ENCODE assay signal across 17 cellular contexts in the genomic region with DNA sequence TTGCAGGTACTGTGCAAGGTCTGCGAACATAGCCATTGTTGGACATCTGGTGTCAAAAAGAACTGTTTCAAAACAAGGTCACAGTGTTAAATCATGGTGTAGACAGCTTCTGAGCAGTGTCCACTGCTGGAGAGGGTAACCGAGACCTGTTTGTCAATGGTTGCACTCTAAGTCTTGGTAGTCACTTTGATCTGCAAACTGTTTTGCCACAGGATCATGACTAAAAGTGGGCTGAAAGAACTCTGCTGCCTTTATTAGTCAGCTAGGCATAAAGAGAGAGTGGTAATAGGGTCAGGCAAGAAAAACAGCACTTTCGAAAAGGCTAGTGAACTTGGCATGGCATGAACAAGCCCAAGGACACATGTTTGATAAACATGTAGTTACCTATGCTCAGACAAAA.
DNase-seq lines count a peak whose midpoint lies in the region; ATAC-seq, FAIRE-seq and TF ChIP-seq lines count a peak whose summit lies in the region.
"Had no signal": no experiment of that assay in that cellular context is flagged by ENCODE, and none has a peak within 500 bp of the region (broad histone marks: within the 10 kb centered on the region; RNA-seq: fewer than 3 reads in every experiment).

No MANE protein-coding gene starts in this region.

- H3K4me1 ChIP-seq in cardiac muscle cell (ENCODE audit: low read depth) = peaks cover 18% of the 10 kb centered on the region
- peaks cover 16% of the 10 kb centered on the region for H3K4me1 ChIP-seq in HepG2 (ENCODE audit: insufficient read depth, low read length)
- H3K4me1 ChIP-seq in tibial artery = peaks cover 0 to 24% (median 15%) of the 10 kb centered on the region in 4 donors
- H3K4me1 ChIP-seq in CD8-positive, alpha-beta memory T cell (ENCODE audit: insufficient read depth, low read length) = no peaks in the 10 kb centered on the region

- ATAC-seq in left cardiac atrium (no peak), HepG2 (peak; percentile 57)
- ATAC-seq in activated T-helper 17 cell treated with anti-CD3 and anti-CD28 coated beads, Interleukin-2, amount 50 U/mL, for 72 hours (replicated peaks) = peak; percentile 56
- ATAC-seq: CD8-positive, alpha-beta T cell; stimulated activated memory B cell treated with anti-CD40 and anti-IgM and Interleukin-4, amounts not matched to agents 10 μg/mL and 1 μg/mL and 100 μg/mL, for 72 hours had no signal

- H3K36me3 ChIP-seq in cardiac muscle cell (no peaks in the 10 kb centered on the region), HepG2 (replicated peaks in 1 of 2; ENCODE audit: control insufficient read depth in 1 of 2, insufficient read depth in 2 of 2, low read length in 2 of 2) (no peaks in the 10 kb centered on the region), tibial artery (no peaks in the 10 kb centered on the region), WERI-Rb-1 (no peaks in the 10 kb centered on the region)
- no peaks in the 10 kb centered on the region for H3K36me3 ChIP-seq in CD8-positive, alpha-beta memory T cell (ENCODE audit: insufficient read depth, low read length)
- H3K36me3 ChIP-seq: transverse colon had no signal

- H3K4me2 ChIP-seq in HepG2 (ENCODE audit: low read depth, low read length) = peak overlapping the region; percentile 58; the same call in 1 of the 2 replicates

- H3K9ac ChIP-seq in HepG2 (ENCODE audit: insufficient read depth, low read depth, low read length) = no peak overlapping the region

- WGBS in HepG2 (ENCODE audit: low lambda C conversion rate) = 5% methylated on average over 3 of the region's 3 CpGs

- DNase-seq in cardiac muscle cell (ENCODE audit: low read depth in 1 of 2, low spot score in 1 of 2) (no peak), left cardiac atrium (no peak), HepG2 (ENCODE audit: low spot score) (no peak), tibial artery (no peak), WERI-Rb-1 (no peak), ureter (ENCODE audit: low spot score) (no peak)
- DNase-seq in CD8-positive, alpha-beta memory T cell = no peak
- DNase-seq: CD8-positive, alpha-beta T cell; islet precursor cell; NCI-H1930; NCI-H524; nucleus accumbens; transverse colon had no signal

- H3K27ac ChIP-seq in cardiac muscle cell (peak overlapping the region; percentile 74), HepG2 (ENCODE audit: extremely low read length, insufficient read depth, low read length) (no peak overlapping the region), tibial artery (peak overlapping the region; percentile 46 to 58), WERI-Rb-1 (no peak overlapping the region)
- H3K27ac ChIP-seq in CD8-positive, alpha-beta memory T cell (ENCODE audit: low read depth, low read length) = no peak overlapping the region
- H3K27ac ChIP-seq: skin epidermis, transverse colon had no signal

- H3K9me3 Mint-ChIP-seq in activated T-helper 17 cell treated with anti-CD3 and anti-CD28 coated beads, Interleukin-2, amount 50 U/mL, for 72 hours = no peaks in the 10 kb centered on the region
- no peaks in the 10 kb centered on the region for H3K9me3 Mint-ChIP-seq in CD8-positive, alpha-beta memory T cell
- H3K9me3 Mint-ChIP-seq: CD8-positive, alpha-beta T cell; stimulated activated memory B cell treated with anti-CD40 and anti-IgM and Interleukin-4, amounts not matched to agents 10 μg/mL and 1 μg/mL and 100 μg/mL, for 72 hours had no signal

- in situ Hi-C loops in HepG2 (cut with HindIII; ENCODE audit: extremely low pct_ligation_motif_present, low pct_unique_long_range_greater_than_20kb) = no loop called here

- TF ChIP-seq CTCF in cardiac muscle cell (IDR thresholded peaks at IDR 0.05; ENCODE audit: low read depth, low read length) (no peak), HepG2 (CRISPR knock-in tag; IDR thresholded peaks at IDR 0.05) (no peak), tibial artery (IDR thresholded peaks at IDR 0.05) (no peak), WERI-Rb-1 (IDR thresholded peaks at IDR 0.05; ENCODE audit: low read depth, low read length) (no peak)

- H2AFZ ChIP-seq in HepG2 (ENCODE audit: low read length) = no peak overlapping the region

- no peaks in the 10 kb centered on the region for H4K20me1 ChIP-seq in HepG2 (ENCODE audit: insufficient read depth, low read length)

- peaks cover 6% of the 10 kb centered on the region for H3K27me3 Mint-ChIP-seq in activated T-helper 17 cell treated with anti-CD3 and anti-CD28 coated beads, Interleukin-2, amount 50 U/mL, for 72 hours
- H3K27me3 Mint-ChIP-seq in CD8-positive, alpha-beta memory T cell = peaks cover 4 to 21% of the 10 kb centered on the region in 2 donors
- H3K27me3 Mint-ChIP-seq: stimulated activated memory B cell treated with anti-CD40 and anti-IgM and Interleukin-4, amounts not matched to agents 10 μg/mL and 1 μg/mL and 100 μg/mL, for 72 hours had no signal

- no peak for FAIRE-seq in HepG2 (lab: Jason Lieb, UNC)

- POLR2A ChIA-PET in HepG2 (lab: Yijun Ruan, JAX) = interaction anchor here (1.3 kb wide), 1 partner anchor 552 kb away, joined by 6 read pairs; a partner anchor contains a TSS
- POLR2A ChIA-PET in CD8-positive, alpha-beta memory T cell (lab: Charles Lee) = no interaction called here

- TF ChIP-seq EP300 in HepG2 (IDR thresholded peaks at IDR 0.05; ENCODE audit: low read depth in 2 of 2, low read length in 2 of 2) = no peak
- no peak for TF ChIP-seq EP300 in HepG2 (CRISPR knock-in tag; IDR thresholded peaks at IDR 0.05; ENCODE audit: borderline replicate concordance)

- H3K79me2 ChIP-seq in HepG2 (ENCODE audit: insufficient read depth, low read length) = no peaks in the 10 kb centered on the region

- no peaks in the 10 kb centered on the region for H3K4me1 Mint-ChIP-seq in activated T-helper 17 cell treated with anti-CD3 and anti-CD28 coated beads, Interleukin-2, amount 50 U/mL, for 72 hours
- no peaks in the 10 kb centered on the region for H3K4me1 Mint-ChIP-seq in CD8-positive, alpha-beta memory T cell
- H3K4me1 Mint-ChIP-seq: stimulated activated memory B cell treated with anti-CD40 and anti-IgM and Interleukin-4, amounts not matched to agents 10 μg/mL and 1 μg/mL and 100 μg/mL, for 72 hours had no signal

- no peak overlapping the region for H3K4me3 Mint-ChIP-seq in activated T-helper 17 cell treated with anti-CD3 and anti-CD28 coated beads, Interleukin-2, amount 50 U/mL, for 72 hours
- H3K4me3 Mint-ChIP-seq in CD8-positive, alpha-beta memory T cell = no peak overlapping the region
- H3K4me3 Mint-ChIP-seq: activated naive CD8-positive, alpha-beta T cell; CD8-positive, alpha-beta T cell; stimulated activated memory B cell treated with anti-CD40 and anti-IgM and Interleukin-4, amounts not matched to agents 10 μg/mL and 1 μg/mL and 100 μg/mL, for 72 hours had no signal

- H3K9me3 ChIP-seq in cardiac muscle cell (ENCODE audit: low read depth) = no peaks in the 10 kb centered on the region
- H3K9me3 ChIP-seq in HepG2 (ENCODE audit: low read length) = no peaks in the 10 kb centered on the region
- H3K9me3 ChIP-seq in tibial artery = no peaks in the 10 kb centered on the region
- no peaks in the 10 kb centered on the region for H3K9me3 ChIP-seq in WERI-Rb-1 (ENCODE audit: severe bottlenecking)
- no peaks in the 10 kb centered on the region for H3K9me3 ChIP-seq in CD8-positive, alpha-beta memory T cell (ENCODE audit: low read length)
- H3K9me3 ChIP-seq: transverse colon had no signal

- H3K27me3 ChIP-seq in cardiac muscle cell = no peaks in the 10 kb centered on the region
- H3K27me3 ChIP-seq in HepG2 (ENCODE audit: control insufficient read depth in 1 of 2, insufficient read depth in 2 of 2, low read length in 2 of 2) = no peaks in the 10 kb centered on the region
- no peaks in the 10 kb centered on the region for H3K27me3 ChIP-seq in tibial artery
- no peaks in the 10 kb centered on the region for H3K27me3 ChIP-seq in WERI-Rb-1 (ENCODE audit: insufficient read depth, low read depth, severe bottlenecking)
- H3K27me3 ChIP-seq in CD8-positive, alpha-beta memory T cell (ENCODE audit: insufficient read depth, low read length, poor library complexity, severe bottlenecking) = no peaks in the 10 kb centered on the region
- H3K27me3 ChIP-seq: transverse colon had no signal

- no peak overlapping the region for H3K27ac Mint-ChIP-seq in activated T-helper 17 cell treated with anti-CD3 and anti-CD28 coated beads, Interleukin-2, amount 50 U/mL, for 72 hours
- no peak overlapping the region for H3K27ac Mint-ChIP-seq in CD8-positive, alpha-beta memory T cell
- H3K27ac Mint-ChIP-seq: activated naive CD8-positive, alpha-beta T cell; CD8-positive, alpha-beta T cell; stimulated activated memory B cell treated with anti-CD40 and anti-IgM and Interleukin-4, amounts not matched to agents 10 μg/mL and 1 μg/mL and 100 μg/mL, for 72 hours had no signal

- TF ChIP-seq RAD21 in HepG2 (CRISPR knock-in tag; IDR thresholded peaks at IDR 0.05) = no peak

- BruUV-seq in HepG2 (replicated peaks; lab: Mats Ljungman, UMichigan) = no TSS peak

- CTCF ChIA-PET in HepG2 (lab: Yijun Ruan, JAX; ENCODE audit: low intra/inter-chr PET ratio, low total read pairs) = no interaction called here
- CTCF ChIA-PET in CD8-positive, alpha-beta memory T cell (lab: Charles Lee) = no interaction called here

- no peak for TF ChIP-seq POLR2A in HepG2 (IDR thresholded peaks at IDR 0.05; ENCODE audit: insufficient read depth in 1 of 2, low read depth in 2 of 2, low read length in 2 of 2)

- H3K36me3 Mint-ChIP-seq in activated T-helper 17 cell treated with anti-CD3 and anti-CD28 coated beads, Interleukin-2, amount 50 U/mL, for 72 hours (ENCODE audit: low read depth) = no peaks in the 10 kb centered on the region
- no peaks in the 10 kb centered on the region for H3K36me3 Mint-ChIP-seq in CD8-positive, alpha-beta memory T cell
- H3K36me3 Mint-ChIP-seq: activated naive CD8-positive, alpha-beta T cell; CD8-positive, alpha-beta T cell; stimulated activated memory B cell treated with anti-CD40 and anti-IgM and Interleukin-4, amounts not matched to agents 10 μg/mL and 1 μg/mL and 100 μg/mL, for 72 hours had no signal

- H3K4me3 ChIP-seq in cardiac muscle cell = no peak overlapping the region
- no peak overlapping the region for H3K4me3 ChIP-seq in HepG2 (replicated peaks in 1 of 3; ENCODE audit: insufficient read depth in 1 of 3, low read depth in 2 of 3, low read length in 3 of 3)
- H3K4me3 ChIP-seq in tibial artery = no peak overlapping the region
- no peak overlapping the region for H3K4me3 ChIP-seq in WERI-Rb-1 (ENCODE audit: low read depth, low read length)
- no peak overlapping the region for H3K4me3 ChIP-seq in CD8-positive, alpha-beta memory T cell (ENCODE audit: low read length)
- H3K4me3 ChIP-seq: skin epidermis, transverse colon had no signal

- intact Hi-C loops in left cardiac atrium (cut with DNase I) (no loop called here), HepG2 (cut with micrococcal nuclease; ENCODE audit: unreplicated experiment) (loop anchor here (1.0 kb wide), 1 partner anchor 556 kb away; no protein-coding TSS in a partner anchor), tibial artery (cut with DNase I; ENCODE audit: low total_unique reads) (no loop called here)

Comparison
In these comparisons a context has a peak if more than half of its experiments do, and no peak if none do; other contexts are left out.
1. H3K27ac ChIP-seq: peak in cardiac muscle cell (single experiment) and tibial artery (2 of 2); none in HepG2 (single experiment), WERI-Rb-1 (single experiment) and CD8-positive, alpha-beta memory T cell (single experiment).
2. ATAC-seq: peak in activated T-helper 17 cell treated with anti-CD3 and anti-CD28 coated beads, Interleukin-2, amount 50 U/mL, for 72 hours (single experiment) and HepG2 (single experiment); none in left cardiac atrium (0 of 2).